Comparison of ENCODE assay signal across 8 cellular contexts in genomic region chr14:35783699-35784098, GRCh38.
"Had no signal": no experiment of that assay in that cellular context is flagged by ENCODE, and none has a peak within 500 bp of the region (broad histone marks: within the 10 kb centered on the region; RNA-seq: fewer than 3 reads in every experiment).

No MANE protein-coding gene starts in this region.

- FAIRE-seq: G401.6, GM12878, GM12891, GM12892, GM18507, GM19239 had no signal

- ATAC-seq: GM12878 had no signal

- H3K4me3 ChIP-seq: GM12878 had no signal

- DNase-seq: GDM1, GF-D8 had no signal
